ENCODE assay signal across 19 cellular contexts in genomic region chr16:28100810-28101532, GRCh38. TPM values are rescaled to one million over a fixed set of nuclear protein-coding genes. Genes with fewer than 3 reads are reported as not detected.
DNase-seq lines count a peak whose midpoint lies in the region; ATAC-seq and TF ChIP-seq lines count a peak whose summit lies in the region.
"Had no signal": no experiment of that assay in that cellular context is flagged by ENCODE, and none has a peak within 500 bp of the region (broad histone marks: within the 10 kb centered on the region; RNA-seq: fewer than 3 reads in every experiment).

No MANE protein-coding gene starts in this region.

- no peaks in the 10 kb centered on the region for H3K27me3 ChIP-seq in suprapubic skin

- intact Hi-C loops in mucosa of descending colon (cut with DNase I, micrococcal nuclease) = no loop called here

- H3K4me1 Mint-ChIP-seq in T-helper 17 cell = peaks cover 3% of the 10 kb centered on the region
- H3K4me1 Mint-ChIP-seq in chondrocyte (ENCODE audit: low read depth) = no peaks in the 10 kb centered on the region

- H3K36me3 Mint-ChIP-seq in T-helper 17 cell (ENCODE audit: low read depth) (peaks cover 12% of the 10 kb centered on the region), chondrocyte (ENCODE audit: low read depth) (peaks cover 57% of the 10 kb centered on the region)

- DNase-seq in T-helper 17 cell = no peak
- DNase-seq in chondrocyte (ENCODE audit: low spot score) = peak; percentile 64
- DNase-seq in mucosa of descending colon = peak in 2 of 3 donors; percentile 14 to 27
- DNase-seq in suprapubic skin (ENCODE audit: low spot score in 2 of 2) = peak; percentile 37 to 38
- DNase-seq in HUDEP-2 (lab: John Stamatoyannopoulos, UW; ENCODE audit: unreplicated experiment in 76 of 76) = no peak
- DNase-seq in ureter (ENCODE audit: low spot score) = no peak
- DNase-seq: ACHN, C1 segment of cervical spinal cord, H7, HFFc6, NCI-H1417, NCI-H187, NCI-H226, NCI-H524, SHP77 had no signal

- TF ChIP-seq CTCF in chondrocyte (IDR thresholded peaks at IDR 0.05) (no peak), mucosa of descending colon (IDR thresholded peaks at IDR 0.05) (no peak), suprapubic skin (IDR thresholded peaks at IDR 0.05) (no peak)

- no peaks in the 10 kb centered on the region for H3K9me3 Mint-ChIP-seq in chondrocyte (ENCODE audit: low read depth)
- H3K9me3 Mint-ChIP-seq: HFFc6 had no signal

- no peak for TF ChIP-seq EP300 in suprapubic skin (IDR thresholded peaks at IDR 0.05)

- H3K4me3 Mint-ChIP-seq in T-helper 17 cell (no peak overlapping the region), chondrocyte (ENCODE audit: unreplicated experiment) (no peak overlapping the region)
- H3K4me3 Mint-ChIP-seq: HFFc6 had no signal

- H3K27ac Mint-ChIP-seq in T-helper 17 cell = peak overlapping the region; percentile 4
- no peak overlapping the region for H3K27ac Mint-ChIP-seq in chondrocyte (ENCODE audit: unreplicated experiment)
- H3K27ac Mint-ChIP-seq: HFFc6 had no signal

- H3K27me3 Mint-ChIP-seq in T-helper 17 cell = no peaks in the 10 kb centered on the region
- H3K27me3 Mint-ChIP-seq in chondrocyte (ENCODE audit: low read depth) = no peaks in the 10 kb centered on the region

- 89% methylated on average over 12 of the region's 14 CpGs for WGBS in suprapubic skin

- H3K36me3 ChIP-seq in mucosa of descending colon (ENCODE audit: low read depth) (peaks cover 18% of the 10 kb centered on the region), suprapubic skin (peaks cover 96% of the 10 kb centered on the region)

- ATAC-seq in T-helper 17 cell (no peak), mucosa of descending colon (no peak), HG03039 (IDR thresholded peaks at IDR 0.05; ENCODE audit: unreplicated experiment) (no peak)

- TF ChIP-seq POLR2A in suprapubic skin (IDR thresholded peaks at IDR 0.05) = no peak

- H3K4me3 ChIP-seq in mucosa of descending colon (no peak overlapping the region), suprapubic skin (no peak overlapping the region)

- no peaks in the 10 kb centered on the region for H3K9me3 ChIP-seq in T-helper 17 cell (ENCODE audit: control insufficient read depth, low read length, poor library complexity, severe bottlenecking)
- no peaks in the 10 kb centered on the region for H3K9me3 ChIP-seq in mucosa of descending colon
- H3K9me3 ChIP-seq in suprapubic skin = no peaks in the 10 kb centered on the region

- H3K4me1 ChIP-seq in mucosa of descending colon (ENCODE audit: low read depth) = no peaks in the 10 kb centered on the region
- H3K4me1 ChIP-seq in suprapubic skin = no peaks in the 10 kb centered on the region

- H3K27ac ChIP-seq in suprapubic skin = no peak overlapping the region

RNA-seq across cellular contexts. Expression of gene GSG1L, which starts 37.5 kb away (rescaled TPM):
- total RNA-seq in T-helper 17 cell (not detected), chondrocyte (0.23 TPM in 1 of 3 replicates, not detected in the others), mucosa of descending colon (1 to 10 TPM in 1 of 3 donors, under 1 TPM in 1, not detected in 1; 0.46 to 1.2 TPM), suprapubic skin (1 to 10 TPM in 1 of 4 donors, under 1 TPM in 1, not detected in 2; 0.64 to 1.7 TPM), ureter (0.21 TPM)
- total RNA-seq: H7, HFFc6, HT-29, M059J, RPMI7951 had no signal

Comparison
In these comparisons a context has a peak if more than half of its experiments do, and no peak if none do; other contexts are left out.
1. DNase-seq: peak in chondrocyte (single experiment), mucosa of descending colon (2 of 3) and suprapubic skin (2 of 2); none in T-helper 17 cell (0 of 3), HUDEP-2 (0 of 76) and ureter (single experiment).